In genomic region chr22:35257002-35257320, GRCh38 we compare ENCODE assay signal across 8 cellular contexts. TPM values are rescaled to one million over a fixed set of nuclear protein-coding genes. Genes with fewer than 3 reads are reported as not detected.
DNase-seq lines count a peak whose midpoint lies in the region; ATAC-seq and TF ChIP-seq lines count a peak whose summit lies in the region.

No MANE protein-coding gene starts in this region.

- H3K4me3 Mint-ChIP-seq in activated naive CD8-positive, alpha-beta T cell treated with anti-CD3 and anti-CD28 coated beads, Interleukin-2, amount 50 U/mL, for 24 hours: peak overlapping the region; percentile 91

- peaks cover 18% of the 10 kb centered on the region for H3K36me3 Mint-ChIP-seq in activated naive CD8-positive, alpha-beta T cell treated with anti-CD3 and anti-CD28 coated beads, Interleukin-2, amount 50 U/mL, for 24 hours (ENCODE audit: low read depth)

- H3K9me3 ChIP-seq in lower lobe of right lung (no peaks in the 10 kb centered on the region), uterus (no peaks in the 10 kb centered on the region)

- H3K27me3 Mint-ChIP-seq in activated naive CD8-positive, alpha-beta T cell treated with anti-CD3 and anti-CD28 coated beads, Interleukin-2, amount 50 U/mL, for 24 hours: no peaks in the 10 kb centered on the region

- H3K4me1 ChIP-seq in lower lobe of right lung (peaks cover 9% of the 10 kb centered on the region), uterus (no peaks in the 10 kb centered on the region)

- no peaks in the 10 kb centered on the region for H3K9me3 Mint-ChIP-seq in activated naive CD8-positive, alpha-beta T cell treated with anti-CD3 and anti-CD28 coated beads, Interleukin-2, amount 50 U/mL, for 24 hours

- no peak for TF ChIP-seq POLR2A in uterus (IDR thresholded peaks at IDR 0.05)

- no peak for TF ChIP-seq CTCF in lower lobe of right lung (IDR thresholded peaks at IDR 0.05)
- TF ChIP-seq CTCF in uterus (IDR thresholded peaks at IDR 0.05): no peak

- H3K4me1 Mint-ChIP-seq in activated naive CD8-positive, alpha-beta T cell treated with anti-CD3 and anti-CD28 coated beads, Interleukin-2, amount 50 U/mL, for 24 hours: peaks cover 25% of the 10 kb centered on the region

- peak overlapping the region; percentile 79 for H3K4me3 ChIP-seq in lower lobe of right lung
- peak overlapping the region; percentile 62 to 87 for H3K4me3 ChIP-seq in uterus

- H3K36me3 ChIP-seq in lower lobe of right lung: no peaks in the 10 kb centered on the region
- no peaks in the 10 kb centered on the region for H3K36me3 ChIP-seq in uterus

- intact Hi-C loops in lower lobe of right lung (cut with DNase I) (no loop called here), uterus (cut with DNase I; ENCODE audit: low total_unique reads) (no loop called here)

- H3K27me3 ChIP-seq in lower lobe of right lung (ENCODE audit: low read depth) (no peaks in the 10 kb centered on the region), uterus (no peaks in the 10 kb centered on the region)

- H3K27ac ChIP-seq in lower lobe of right lung: peak overlapping the region; percentile 95
- H3K27ac ChIP-seq in uterus: peak overlapping the region; percentile 98 to 99

- peak; percentile 14 for ATAC-seq in GM18520 (IDR thresholded peaks at IDR 0.05; ENCODE audit: unreplicated experiment)
- peak; percentile 7 for ATAC-seq in HG03025 (IDR thresholded peaks at IDR 0.05; ENCODE audit: low FRiP score, unreplicated experiment)
- ATAC-seq in activated naive CD8-positive, alpha-beta T cell treated with anti-CD3 and anti-CD28 coated beads, Interleukin-2, amount 50 U/mL, for 24 hours: no peak
- ATAC-seq in lower lobe of right lung: peak in 1 of 2 donors; percentile 7

- no peak for DNase-seq in activated naive CD8-positive, alpha-beta T cell treated with anti-CD3 and anti-CD28 coated beads, Interleukin-2, amount 50 U/mL, for 24 hours
- DNase-seq in lower lobe of right lung (no peak), uterus (no peak), cerebellar nuclear complex (lab: John Stamatoyannopoulos, UW) (no peak), NCI-H1436 treated with DMSO at 0.1 percent for 48 hours (lab: John Stamatoyannopoulos, UW) (no peak)
- DNase-seq in activated effector memory CD4-positive, alpha-beta T cell treated with anti-CD3 and anti-CD28 coated beads, Interleukin-2, amount 50 U/mL, for 16 hours: no peak

- peak overlapping the region; percentile 87 for H3K27ac Mint-ChIP-seq in activated naive CD8-positive, alpha-beta T cell treated with anti-CD3 and anti-CD28 coated beads, Interleukin-2, amount 50 U/mL, for 24 hours

RNA-seq across cellular contexts. Expression of gene HMGXB4, which starts 0.3 kb away (rescaled TPM):
- total RNA-seq in lower lobe of right lung (15.6 TPM), uterus (10 to 100 TPM; 15.1 to 29.6 (median 20.8) TPM)

RNA-seq across cellular contexts. Expression of gene TOM1, which starts 42.7 kb away (rescaled TPM):
- 70.3 TPM for total RNA-seq in lower lobe of right lung
- total RNA-seq in uterus: 10 to 100 TPM; 21.3 to 66.7 (median 52.5) TPM
